23 cellular contexts compared by ENCODE assay signal in the genomic region with DNA sequence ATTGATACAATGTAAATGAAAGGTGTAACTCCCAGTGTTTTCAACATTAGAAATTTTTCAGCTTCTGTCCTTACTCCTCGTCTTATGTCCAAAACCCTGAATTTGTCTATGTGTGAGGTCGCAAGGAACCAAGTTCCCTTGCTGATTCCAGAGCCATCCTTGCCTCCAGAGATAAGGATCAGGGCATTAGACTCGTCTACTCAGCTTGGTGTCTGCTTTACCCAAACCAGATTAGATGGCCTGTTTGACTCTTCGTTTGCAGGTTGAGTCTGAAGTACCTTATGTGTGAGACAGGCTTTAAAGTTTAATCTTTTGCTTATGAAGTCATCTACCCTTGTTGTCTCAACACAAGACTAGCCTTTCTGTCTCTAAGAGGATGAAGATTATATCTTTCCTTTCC.
"Had no signal": no experiment of that assay in that cellular context is flagged by ENCODE, and none has a peak within 500 bp of the region (broad histone marks: within the 10 kb centered on the region; RNA-seq: fewer than 3 reads in every experiment).

No MANE protein-coding gene starts in this region.

- H3K9me3 ChIP-seq: adrenal gland, lower lobe of right lung, thyroid gland had no signal

- FAIRE-seq: astrocyte, bronchial epithelial cell, frontal cortex, keratinocyte, TTC549 had no signal

- H3K4me3 ChIP-seq: adrenal gland, lower lobe of right lung, thyroid gland had no signal

- H3K27me3 Mint-ChIP-seq: activated naive CD4-positive, alpha-beta T cell treated with anti-CD3 and anti-CD28 coated beads, Interleukin-2, amount 50 U/mL, for 24 hours; progenitor cell of endocrine pancreas had no signal

- H3K27ac Mint-ChIP-seq: activated naive CD4-positive, alpha-beta T cell treated with anti-CD3 and anti-CD28 coated beads, Interleukin-2, amount 50 U/mL, for 24 hours; progenitor cell of endocrine pancreas had no signal

- H3K9me3 Mint-ChIP-seq: activated naive CD4-positive, alpha-beta T cell treated with anti-CD3 and anti-CD28 coated beads, Interleukin-2, amount 50 U/mL, for 24 hours had no signal

- H3K4me3 Mint-ChIP-seq: activated naive CD4-positive, alpha-beta T cell treated with anti-CD3 and anti-CD28 coated beads, Interleukin-2, amount 50 U/mL, for 24 hours had no signal

- ATAC-seq: activated CD4-positive, CD25-positive, alpha-beta regulatory T cell treated with anti-CD3 and anti-CD28 coated beads, Interleukin-2, amount 50 U/mL, for 24 hours; lower lobe of right lung had no signal

- DNase-seq: activated CD4-positive, alpha-beta T cell treated with anti-CD3 and anti-CD28 coated beads, Interleukin-2, amount 50 U/mL, for 48 hours; activated effector memory CD4-positive, alpha-beta T cell treated with Interleukin-2 at 50 U/mL for 16 hours; activated T-cell treated with anti-CD3 and anti-CD28 coated beads for 4 hours; adrenal gland; cerebellar nuclear complex; cortex of kidney; hypothalamus; lower lobe of right lung; midbrain; occipital lobe; stimulated activated CD4-positive, alpha-beta T cell treated with anti-CD3 and anti-CD28 coated beads, Interleukin-12 subunit alpha, Interleukin-12 subunit beta, amount 100 ng/mL, for 4 hours; stimulated activated CD4-positive, alpha-beta T cell treated with anti-CD3 and anti-CD28 coated beads, Interleukin-1b, Interleukin-23, amount 100 ng/mL, for 48 hours; stimulated activated naive CD4-positive, alpha-beta T cell treated with Interleukin-2 at 50 U/mL for 16 hours; SW 1271; thyroid gland had no signal

- H3K27ac ChIP-seq: adrenal gland, lower lobe of right lung, thyroid gland had no signal

- H3K27me3 ChIP-seq: adrenal gland, thyroid gland had no signal
